In the genomic region with DNA sequence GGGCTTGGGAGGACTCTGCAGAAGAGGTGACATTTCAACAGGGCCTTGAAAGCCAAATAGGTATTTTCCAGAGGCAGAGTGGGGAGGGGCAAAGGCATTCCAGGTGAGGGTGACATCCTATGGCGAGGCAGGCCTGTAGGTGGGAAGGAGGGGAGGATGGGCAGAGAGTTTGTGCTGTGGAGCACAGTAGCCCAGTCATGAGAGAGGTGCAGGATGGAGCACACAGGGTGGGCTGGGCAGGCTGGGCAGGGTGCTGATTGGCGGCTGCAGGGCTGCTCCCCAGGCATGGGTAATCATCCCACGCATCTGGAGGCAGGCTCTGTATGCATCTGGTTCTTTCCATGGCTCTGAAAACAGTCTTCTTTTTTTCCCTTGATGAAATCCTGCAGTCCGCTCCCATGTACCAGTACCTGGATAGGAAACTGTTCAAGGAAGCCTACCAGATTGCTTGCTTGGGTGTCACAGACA, we compare ENCODE assay signal across 19 cellular contexts. TPM values are rescaled to one million over a fixed set of nuclear protein-coding genes. Genes with fewer than 3 reads are reported as not detected.
"Had no signal": no experiment of that assay in that cellular context is flagged by ENCODE, and none has a peak within 500 bp of the region (broad histone marks: within the 10 kb centered on the region; RNA-seq: fewer than 3 reads in every experiment).

No MANE protein-coding gene starts in this region.

RNA-seq across cellular contexts. Expression of a gene that starts 40.5 kb away (rescaled TPM):
- total RNA-seq: activated naive CD4-positive, alpha-beta T cell treated with anti-CD3 and anti-CD28 coated beads, Interleukin-2, amount 50 U/mL, for 72 hours; activated T-cell treated with anti-CD3 and anti-CD28 coated beads, Interleukin-2, amount 50 U/mL, for 72 hours; colonic mucosa; dermis microvascular lymphatic vessel endothelial cell; endothelial cell of umbilical vein; heart right ventricle; left ventricle myocardium inferior; lung; mucosa of gallbladder; occipital lobe; pulmonary artery endothelial cell; right atrium auricular region; T-helper 1 cell treated with Interleukin-12 subunit alpha and Interleukin-12 subunit beta and Interleukin-4 antibody, amounts not matched to agents 30 ng/mL and 1 ng/mL, for 36 hours; thyroid gland; urinary bladder had no signal
- polyA plus RNA-seq: adipose tissue, aorta, endothelial cell of umbilical vein, esophagus, heart right ventricle, neural cell, urinary bladder had no signal

RNA-seq across cellular contexts. Expression of a gene that starts 55.1 kb away (rescaled TPM):
- total RNA-seq: activated naive CD4-positive, alpha-beta T cell treated with anti-CD3 and anti-CD28 coated beads, Interleukin-2, amount 50 U/mL, for 72 hours; activated T-cell treated with anti-CD3 and anti-CD28 coated beads, Interleukin-2, amount 50 U/mL, for 72 hours; aorta; colonic mucosa; dermis microvascular lymphatic vessel endothelial cell; endothelial cell of umbilical vein; heart right ventricle; left ventricle myocardium inferior; lung; mucosa of gallbladder; occipital lobe; pulmonary artery endothelial cell; right atrium auricular region; T-helper 1 cell treated with Interleukin-12 subunit alpha and Interleukin-12 subunit beta and Interleukin-4 antibody, amounts not matched to agents 30 ng/mL and 1 ng/mL, for 36 hours; thyroid gland; urinary bladder had no signal
- polyA plus RNA-seq: adipose tissue, aorta, endothelial cell of umbilical vein, esophagus, heart right ventricle, lung, neural cell, urinary bladder had no signal

RNA-seq across cellular contexts. Expression of a gene that starts 59.5 kb away (rescaled TPM):
- total RNA-seq: left ventricle myocardium inferior, urinary bladder had no signal
